ENCODE assay signal across 8 cellular contexts in genomic region chr17:48594412-48595106, GRCh38. TPM values are rescaled to one million over a fixed set of nuclear protein-coding genes. Genes with fewer than 3 reads are reported as not detected.
DNase-seq lines count a peak whose midpoint lies in the region; ATAC-seq and TF ChIP-seq lines count a peak whose summit lies in the region.
"Had no signal": no experiment of that assay in that cellular context is flagged by ENCODE, and none has a peak within 500 bp of the region (broad histone marks: within the 10 kb centered on the region; RNA-seq: fewer than 3 reads in every experiment).

No MANE protein-coding gene starts in this region.

- peak overlapping the region in 1 of 3 experiments; percentile 92 for H3K27ac Mint-ChIP-seq in nephron

- H3K9me3 Mint-ChIP-seq in nephron = no peaks in the 10 kb centered on the region
- H3K9me3 Mint-ChIP-seq: activated T-cell treated with anti-CD3 and anti-CD28 coated beads, Interleukin-2, amount 50 U/mL, for 4 hours had no signal

- no peak for ATAC-seq in HG02610 (IDR thresholded peaks at IDR 0.05; ENCODE audit: unreplicated experiment)

- H3K27me3 Mint-ChIP-seq in nephron (ENCODE audit: low read depth) = peaks cover 91% of the 10 kb centered on the region

- peaks cover 99% of the 10 kb centered on the region for H3K27me3 ChIP-seq in H7 (ENCODE audit: control insufficient read depth, insufficient read depth, low read length)

- no peak overlapping the region for H3K4me3 ChIP-seq in H7 (ENCODE audit: insufficient read depth, low read depth, low read length)

- H3K36me3 ChIP-seq in H7 (replicated peaks; ENCODE audit: control insufficient read depth, insufficient read depth, low read length) = no peaks in the 10 kb centered on the region
- H3K36me3 ChIP-seq: uterus had no signal

- peak overlapping the region; percentile 91 to 98 (median 94) for H3K4me3 Mint-ChIP-seq in nephron

- peaks cover 62% of the 10 kb centered on the region for H3K36me3 Mint-ChIP-seq in nephron (ENCODE audit: low read depth)

- DNase-seq in H7 = peak; percentile 70
- peak; percentile 30 for DNase-seq in astrocyte of the hippocampus (ENCODE audit: low read depth, low spot score)
- no peak for DNase-seq in activated CD8-positive, alpha-beta memory T cell treated with anti-CD3 and anti-CD28 coated beads, Interleukin-2, amount 50 U/mL, for 4 hours
- no peak for DNase-seq in DMS153 (lab: John Stamatoyannopoulos, UW)

- TF ChIP-seq CTCF in nephron (IDR thresholded peaks at IDR 0.05; ENCODE audit: unreplicated experiment in 3 of 3) = no peak

- peaks cover 84% of the 10 kb centered on the region for H3K4me1 Mint-ChIP-seq in nephron

RNA-seq across cellular contexts. Expression of gene HOXB5, which starts 1.0 kb away (rescaled TPM):
- not detected in 2 replicates for total RNA-seq in H7 (2014; rRNA removed; shearing (Covaris generic))

RNA-seq across cellular contexts. Expression of gene HOXB3, which starts 4.5 kb away (rescaled TPM):
- total RNA-seq in H7 (2014; rRNA removed; shearing (Covaris generic)) = 4.5 and 6.8 TPM in 2 replicates

RNA-seq across cellular contexts. Expression of gene HOXB6, which starts 10.2 kb away (rescaled TPM):
- total RNA-seq in H7 (2014; rRNA removed; shearing (Covaris generic)) = not detected in 2 replicates

RNA-seq across cellular contexts. Expression of gene HOXB7, which starts 16.3 kb away (rescaled TPM):
- total RNA-seq in H7 (2014; rRNA removed; shearing (Covaris generic)) = 0.45 TPM in 1 of 2 replicates, not detected in the other

RNA-seq across cellular contexts. Expression of gene HOXB4, which starts 16.4 kb away (rescaled TPM):
- 0.03 TPM in 1 of 2 replicates, not detected in the other for total RNA-seq in H7 (2014; rRNA removed; shearing (Covaris generic))

Comparison
In these comparisons a context has a peak if more than half of its experiments do, and no peak if none do; other contexts are left out.
1. DNase-seq: peak in H7 (single experiment) and astrocyte of the hippocampus (single experiment); none in activated CD8-positive, alpha-beta memory T cell treated with anti-CD3 and anti-CD28 coated beads, Interleukin-2, amount 50 U/mL, for 4 hours (single experiment) and DMS153 (single experiment).